ENCODE assay signal across 18 cellular contexts in the genomic region with DNA sequence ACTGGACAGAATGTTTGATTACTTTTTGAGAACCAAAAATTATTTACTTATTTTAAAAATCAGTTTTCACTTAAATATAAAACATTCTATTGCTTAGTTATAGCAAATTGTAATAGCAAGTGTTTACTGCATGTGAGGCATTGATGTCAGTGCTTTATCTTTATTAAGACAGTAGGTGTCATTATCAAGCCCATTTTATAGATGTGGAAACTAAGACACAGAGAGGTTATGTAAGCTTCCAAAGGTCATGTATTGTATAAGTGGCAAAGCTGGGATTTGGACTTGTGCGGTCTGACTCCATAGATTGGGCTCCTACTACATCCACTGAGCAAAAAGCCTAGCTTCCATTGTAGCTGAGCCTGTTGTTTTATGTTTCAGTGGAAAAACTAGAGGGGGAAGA. TPM values are rescaled to one million over a fixed set of nuclear protein-coding genes. Genes with fewer than 3 reads are reported as not detected.
DNase-seq lines count a peak whose midpoint lies in the region; ATAC-seq, FAIRE-seq and TF ChIP-seq lines count a peak whose summit lies in the region.
"Had no signal": no experiment of that assay in that cellular context is flagged by ENCODE, and none has a peak within 500 bp of the region (broad histone marks: within the 10 kb centered on the region; RNA-seq: fewer than 3 reads in every experiment).

No MANE protein-coding gene starts in this region.

- CTCF ChIA-PET in activated naive CD4-positive, alpha-beta T cell treated with anti-CD3 and anti-CD28 coated beads for 36 hours (lab: Charles Lee), result no interaction called here
- CTCF ChIA-PET in K562 (lab: Yijun Ruan, JAX; ENCODE audit: low intra/inter-chr PET ratio), result no interaction called here

- peaks cover 15% of the 10 kb centered on the region for H3K79me1 ChIP-seq in H9 (ENCODE audit: insufficient read depth, low read depth, low read length, poor library complexity, severe bottlenecking)

- H3K4me2 ChIP-seq in H9 (ENCODE audit: insufficient read depth, insufficient read length, low read length) (no peak overlapping the region), K562 (ENCODE audit: insufficient read depth, low read length) (no peak overlapping the region)
- H3K4me2 ChIP-seq: BLaER1 treated with 17β-estradiol and CSF1 and Interleukin-3, amounts not matched to agents 10 nM and 100 nM had no signal

- peak overlapping the region; percentile 2 for H3K27ac Mint-ChIP-seq in activated naive CD4-positive, alpha-beta T cell treated with anti-CD3 and anti-CD28 coated beads, Interleukin-2, amount 50 U/mL, for 24 hours
- no peak overlapping the region for H3K27ac Mint-ChIP-seq in activated naive CD4-positive, alpha-beta T cell treated with anti-CD3 and anti-CD28 coated beads for 36 hours
- H3K27ac Mint-ChIP-seq in H9, result peak overlapping the region in 2 of 3 experiments; percentile 9 to 17; a peak in 2 of 7 replicates
- H3K27ac Mint-ChIP-seq: B cell had no signal

- ATAC-seq in K562, result no peak
- ATAC-seq in GM18867 (IDR thresholded peaks at IDR 0.05; ENCODE audit: unreplicated experiment), result no peak

- no peak overlapping the region for H4K91ac ChIP-seq in H9 (ENCODE audit: insufficient read length, low read depth, low read length)

- H2BK5ac ChIP-seq in H9 (ENCODE audit: insufficient read length, low read length), result no peak overlapping the region

- peaks cover 70% of the 10 kb centered on the region for H3K36me3 ChIP-seq in K562 (ENCODE audit: control insufficient read depth, insufficient read depth, low read length)

- in situ Hi-C loops in K562 (cut with MboI), result no loop called here

- no peak for FAIRE-seq in K562 (lab: Jason Lieb, UNC)
- FAIRE-seq: D721Med, G401.6, GM12892, GM18507, H1 had no signal

- H2BK20ac ChIP-seq in H9 (ENCODE audit: low read depth, low read length, poor library complexity, severe bottlenecking), result no peak overlapping the region

- no peak overlapping the region for H3K4ac ChIP-seq in H9 (ENCODE audit: low read depth, low read length)

- H4K20me1 ChIP-seq in H9 (ENCODE audit: control insufficient read depth, insufficient read depth, insufficient read length), result no peaks in the 10 kb centered on the region
- no peaks in the 10 kb centered on the region for H4K20me1 ChIP-seq in K562 (replicated peaks; ENCODE audit: control insufficient read depth, insufficient read depth, low read length)
- H4K20me1 ChIP-seq: BLaER1 treated with 17β-estradiol and CSF1 and Interleukin-3, amounts not matched to agents 10 nM and 100 nM had no signal

- no TSS peak for BruUV-seq in K562 (replicated peaks; lab: Mats Ljungman, UMichigan)

- WGBS in H9 (ENCODE audit: extremely low coverage, insufficient read length, low lambda C conversion rate), result no CpG with 5 or more reads among the region's 1 CpG
- 75% methylated on average over 1 of the region's 1 CpG for WGBS in K562 (ENCODE audit: insufficient coverage, low coverage, missing lambda C conversion rate)

- no peak overlapping the region for H4K8ac ChIP-seq in H9 (replicated peaks; ENCODE audit: insufficient read length, low read depth, low read length)

- no peaks in the 10 kb centered on the region for H3K27me3 Mint-ChIP-seq in activated naive CD4-positive, alpha-beta T cell treated with anti-CD3 and anti-CD28 coated beads, Interleukin-2, amount 50 U/mL, for 24 hours
- H3K27me3 Mint-ChIP-seq in activated naive CD4-positive, alpha-beta T cell treated with anti-CD3 and anti-CD28 coated beads for 36 hours (ENCODE audit: low read depth), result no peaks in the 10 kb centered on the region
- peaks cover 2% of the 10 kb centered on the region; the same call in 1 of the 2 replicates for H3K27me3 Mint-ChIP-seq in H9 (ENCODE audit: low read depth)
- H3K27me3 Mint-ChIP-seq: B cell; CD8-positive, alpha-beta memory T cell had no signal

- H3K36me3 Mint-ChIP-seq in activated naive CD4-positive, alpha-beta T cell treated with anti-CD3 and anti-CD28 coated beads, Interleukin-2, amount 50 U/mL, for 24 hours, result peaks cover 33% of the 10 kb centered on the region
- peaks cover 44% of the 10 kb centered on the region for H3K36me3 Mint-ChIP-seq in activated naive CD4-positive, alpha-beta T cell treated with anti-CD3 and anti-CD28 coated beads for 36 hours (ENCODE audit: low read depth)
- H3K36me3 Mint-ChIP-seq in H9 (ENCODE audit: insufficient read depth in 1 of 3, low read depth in 3 of 3), result peaks cover 69 to 92% (median 91%) of the 10 kb centered on the region in 3 experiments

- TF ChIP-seq CTCF in H9 (conservative IDR thresholded peaks at IDR 0.05) (no peak), K562 (IDR thresholded peaks at IDR 0.05 in 2 of 3, conservative IDR thresholded peaks at IDR 0.05 in 1 of 3; ENCODE audit: insufficient read depth in 2 of 3, low read depth in 1 of 3, low read length in 3 of 3) (no peak)

- no peak overlapping the region for H2BK15ac ChIP-seq in H9 (ENCODE audit: low read depth, low read length)

- H3K27ac ChIP-seq in H9 (ENCODE audit: insufficient read length, low read depth, low read length), result no peak overlapping the region
- no peak overlapping the region for H3K27ac ChIP-seq in K562 (ENCODE audit: extremely low read depth, low read depth, low read length)
- H3K27ac ChIP-seq: BLaER1 treated with 17β-estradiol and CSF1 and Interleukin-3, amounts not matched to agents 10 nM and 100 nM had no signal

- no peak for DNase-seq in activated naive CD4-positive, alpha-beta T cell treated with anti-CD3 and anti-CD28 coated beads for 36 hours
- no peak for DNase-seq in H9
- no peak for DNase-seq in K562 (ENCODE audit: extremely low read depth in 1 of 4, low spot score in 3 of 4)
- no peak for DNase-seq in COLO668 (lab: John Stamatoyannopoulos, UW; ENCODE audit: unreplicated experiment)
- DNase-seq in NCI-H2227 treated with DMSO at 0.1 percent for 48 hours (lab: John Stamatoyannopoulos, UW), result no peak
- DNase-seq: Caco-2; CD8-positive, alpha-beta memory T cell had no signal

- H3K14ac ChIP-seq in H9 (ENCODE audit: insufficient read depth, low read length), result no peak overlapping the region

- H3K4me1 ChIP-seq in H9 (ENCODE audit: insufficient read depth, low read length), result no peaks in the 10 kb centered on the region
- H3K4me1 ChIP-seq in K562 (replicated peaks in 1 of 2; ENCODE audit: control insufficient read depth in 2 of 2, insufficient read depth in 2 of 2, low read length in 2 of 2), result no peaks in the 10 kb centered on the region; a peak in 1 of 5 replicates
- H3K4me1 ChIP-seq: Caco-2 had no signal

- POLR2A ChIA-PET in K562 (lab: Yijun Ruan, JAX), result interaction anchor here (1.3 to 1.5 kb wide), 3 partner anchors 9 to 13 kb away, joined by 3 to 6 read pairs (median 5); no protein-coding TSS in a partner anchor

- H3K18ac ChIP-seq in H9 (ENCODE audit: insufficient read length, low read depth, low read length), result no peak overlapping the region

- H4K5ac ChIP-seq in H9 (ENCODE audit: insufficient read length, low read depth, low read length), result no peak overlapping the region

- H2AFZ ChIP-seq in H9 (ENCODE audit: low read length), result no peak overlapping the region
- H2AFZ ChIP-seq in K562 (ENCODE audit: low read depth, low read length), result no peak overlapping the region

- no peak for TF ChIP-seq RAD21 in K562 (CRISPR knock-in tag; conservative IDR thresholded peaks at IDR 0.05 in 1 of 2, IDR thresholded peaks at IDR 0.05 in 1 of 2)

- no peak overlapping the region for H3K23ac ChIP-seq in H9 (ENCODE audit: insufficient read length, low read depth, low read length)

- H3T11ph ChIP-seq in H9 (ENCODE audit: low read length), result no peak overlapping the region

- H3K9me3 ChIP-seq in H9 (ENCODE audit: control insufficient read depth, low read depth, low read length) (no peaks in the 10 kb centered on the region), K562 (replicated peaks; ENCODE audit: control insufficient read depth, insufficient read depth, low read depth, low read length) (no peaks in the 10 kb centered on the region)
- H3K9me3 ChIP-seq: Caco-2 had no signal

- no peak overlapping the region for H2AK5ac ChIP-seq in H9 (ENCODE audit: insufficient read length, low read length)

- H2BK120ac ChIP-seq in H9 (ENCODE audit: low read depth, low read length, poor library complexity, severe bottlenecking), result no peak overlapping the region

- intact Hi-C loops in activated naive CD4-positive, alpha-beta T cell treated with anti-CD3 and anti-CD28 coated beads for 36 hours (cut with micrococcal nuclease), result no loop called here
- intact Hi-C loops in K562 (cut with micrococcal nuclease), result no loop called here

- H3K27me3 ChIP-seq in H9 (ENCODE audit: insufficient read depth, low read length) (no peaks in the 10 kb centered on the region), K562 (ENCODE audit: control insufficient read depth in 2 of 2, insufficient read depth in 2 of 2, low read length in 2 of 2) (no peaks in the 10 kb centered on the region)
- H3K27me3 ChIP-seq: BLaER1 treated with 17β-estradiol and CSF1 and Interleukin-3, amounts not matched to agents 10 nM and 100 nM had no signal

- H3K9me1 ChIP-seq in K562 (ENCODE audit: control insufficient read depth, insufficient read depth, low read length), result no peaks in the 10 kb centered on the region

- H2BK12ac ChIP-seq in H9 (ENCODE audit: insufficient read length, low read depth, low read length), result no peak overlapping the region

- H3K4me3 ChIP-seq in K562, result no peak overlapping the region
- H3K4me3 ChIP-seq: BLaER1 treated with 17β-estradiol and CSF1 and Interleukin-3, amounts not matched to agents 10 nM and 100 nM; HAP-1 had no signal

- TF ChIP-seq EP300 in K562 (IDR thresholded peaks at IDR 0.05; ENCODE audit: low read length), result no peak

- no peak for TF ChIP-seq POLR2A in K562 (conservative IDR thresholded peaks at IDR 0.05)

- H3K4me1 Mint-ChIP-seq in activated naive CD4-positive, alpha-beta T cell treated with anti-CD3 and anti-CD28 coated beads, Interleukin-2, amount 50 U/mL, for 24 hours, result peaks cover 23% of the 10 kb centered on the region
- H3K4me1 Mint-ChIP-seq in activated naive CD4-positive, alpha-beta T cell treated with anti-CD3 and anti-CD28 coated beads for 36 hours (ENCODE audit: low read depth), result peaks cover 4% of the 10 kb centered on the region
- H3K4me1 Mint-ChIP-seq in H9, result no peaks in the 10 kb centered on the region; a peak in 1 of 4 replicates

- H3K79me2 ChIP-seq in H9 (ENCODE audit: insufficient read depth, low read length) (peaks cover 38% of the 10 kb centered on the region; the same call in 1 of the 2 replicates), K562 (ENCODE audit: control insufficient read depth, insufficient read depth, low read length) (peaks cover 23% of the 10 kb centered on the region; the same call in 2 of the 3 replicates)

- H3K9me3 Mint-ChIP-seq in activated naive CD4-positive, alpha-beta T cell treated with anti-CD3 and anti-CD28 coated beads, Interleukin-2, amount 50 U/mL, for 24 hours, result no peaks in the 10 kb centered on the region
- peaks cover 4% of the 10 kb centered on the region for H3K9me3 Mint-ChIP-seq in activated naive CD4-positive, alpha-beta T cell treated with anti-CD3 and anti-CD28 coated beads for 36 hours
- H3K9me3 Mint-ChIP-seq in H9, result peaks cover 8 to 9% of the 10 kb centered on the region in 2 experiments

- no peak overlapping the region for H3K4me3 Mint-ChIP-seq in activated naive CD4-positive, alpha-beta T cell treated with anti-CD3 and anti-CD28 coated beads, Interleukin-2, amount 50 U/mL, for 24 hours
- H3K4me3 Mint-ChIP-seq in activated naive CD4-positive, alpha-beta T cell treated with anti-CD3 and anti-CD28 coated beads for 36 hours, result no peak overlapping the region
- H3K4me3 Mint-ChIP-seq in H9, result no peak overlapping the region
- H3K4me3 Mint-ChIP-seq: B cell; CD8-positive, alpha-beta memory T cell had no signal

- H3K56ac ChIP-seq in H9 (ENCODE audit: insufficient read length, low read depth, low read length), result no peak overlapping the region

- H3K9ac ChIP-seq in H9 (ENCODE audit: extremely low read depth, insufficient read length, low read length) (no peak overlapping the region), K562 (ENCODE audit: insufficient read depth in 1 of 2, low read depth in 2 of 2, low read length in 2 of 2) (no peak overlapping the region)
- H3K9ac ChIP-seq: BLaER1 treated with 17β-estradiol and CSF1 and Interleukin-3, amounts not matched to agents 10 nM and 100 nM had no signal

- no peaks in the 10 kb centered on the region for H3K23me2 ChIP-seq in H9 (ENCODE audit: insufficient read length, low read depth, low read length, poor library complexity, severe bottlenecking)

RNA-seq across cellular contexts. Expression of gene ZNF589, which starts 17.6 kb away (rescaled TPM):
- total RNA-seq in activated naive CD4-positive, alpha-beta T cell treated with anti-CD3 and anti-CD28 coated beads for 36 hours, result 10 to 100 TPM; 15.8 to 16.3 TPM
- total RNA-seq in H9 (2021) (86.0 and 88.2 TPM in 2 replicates), K562 (2014; rRNA removed) (13.9 and 17.6 TPM in 2 replicates), K562 (2014; rRNA removed; fragmentation: Illumina TruSeq; extraction: Trizol) (21.5 and 24.9 TPM in 2 replicates), K562 (2015; rRNA removed; fragmentation: Illumina TruSeq; extraction: Trizol) (20.1 and 20.8 TPM in 2 replicates), K562 (2021) (19.6 and 20.8 TPM in 2 replicates)
- 68.3 and 75.9 TPM in 2 replicates for total RNA-seq in K562 (2011; cell fraction: chromatin; rRNA removed; ENCODE audit: low replicate concordance)
- 29.9 and 35.9 TPM in 2 replicates for total RNA-seq in K562 (2011; cell fraction: nucleolus; rRNA removed)
- total RNA-seq in K562 (2011; cell fraction: nucleoplasm; rRNA removed), result 57.4 and 74.4 TPM in 2 replicates
- polyA plus RNA-seq in K562 (2011; rRNA removed) (26.7 and 28.8 TPM in 2 replicates), K562 (2014; fragmentation: Illumina TruSeq; extraction: Trizol) (24.1 and 25.1 TPM in 2 replicates), K562 (2014; fragmentation: Nextera tagmentation; extraction: Ambion mirVana) (10 to 100 TPM in 1 of 2 experiments, 1 to 10 TPM in 1; 4.2 to 17.6 TPM), K562 (2014; rRNA removed) (23.2 and 23.9 TPM in 2 replicates)
- polyA plus RNA-seq in K562 (2011; cell fraction: cytosol; rRNA removed), result 11.3 and 20.8 TPM in 2 replicates
- polyA plus RNA-seq in K562 (2011; cell fraction: nucleus; rRNA removed), result 78.0 and 81.2 TPM in 2 replicates
- polyA plus RNA-seq in K562 (2012), result 14.2 and 16.5 TPM in 2 replicates
- 24.3 and 27.1 TPM in 2 replicates for polyA minus RNA-seq in K562 (2011; rRNA and poly(A)+ RNA removed)
- 6.6 and 7.7 TPM in 2 replicates for polyA minus RNA-seq in K562 (2011; cell fraction: cytosol; rRNA and poly(A)+ RNA removed)
- 12.9 and 19.1 TPM in 2 replicates for polyA minus RNA-seq in K562 (2011; cell fraction: nucleus; rRNA and poly(A)+ RNA removed)

RNA-seq across cellular contexts. Expression of gene CAMP, which starts 35.2 kb away (rescaled TPM):
- total RNA-seq in activated naive CD4-positive, alpha-beta T cell treated with anti-CD3 and anti-CD28 coated beads for 36 hours, result not detected
- total RNA-seq in H9 (2021), result not detected in 2 replicates
- total RNA-seq in K562 (2011; cell fraction: chromatin; rRNA removed; ENCODE audit: low replicate concordance), result not detected in 2 replicates
- not detected in 2 replicates for total RNA-seq in K562 (2011; cell fraction: nucleolus; rRNA removed)
- not detected in 2 replicates for total RNA-seq in K562 (2011; cell fraction: nucleoplasm; rRNA removed)
- 0.29 TPM in 1 of 2 replicates, not detected in the other for total RNA-seq in K562 (2014; rRNA removed)
- not detected in 2 replicates for total RNA-seq in K562 (2014; rRNA removed; fragmentation: Illumina TruSeq; extraction: Trizol)
- total RNA-seq in K562 (2015; rRNA removed; fragmentation: Illumina TruSeq; extraction: Trizol), result not detected in 2 replicates
- 0.22 TPM in 1 of 2 replicates, not detected in the other for total RNA-seq in K562 (2021)
- not detected in 2 replicates for polyA plus RNA-seq in K562 (2011; rRNA removed)
- polyA plus RNA-seq in K562 (2011; cell fraction: cytosol; rRNA removed), result not detected in 2 replicates
- polyA plus RNA-seq in K562 (2011; cell fraction: nucleus; rRNA removed), result not detected in 2 replicates
- polyA plus RNA-seq in K562 (2012), result not detected in 2 replicates
- polyA plus RNA-seq in K562 (2014; fragmentation: Illumina TruSeq; extraction: Trizol), result not detected in 2 replicates
- polyA plus RNA-seq in K562 (2014; fragmentation: Nextera tagmentation; extraction: Ambion mirVana), result not detected
- not detected in 2 replicates for polyA plus RNA-seq in K562 (2014; rRNA removed)
- polyA minus RNA-seq in K562 (2011; rRNA and poly(A)+ RNA removed), result not detected in 2 replicates
- not detected in 2 replicates for polyA minus RNA-seq in K562 (2011; cell fraction: cytosol; rRNA and poly(A)+ RNA removed)
- polyA minus RNA-seq in K562 (2011; cell fraction: nucleus; rRNA and poly(A)+ RNA removed), result not detected in 2 replicates
- total RNA-seq: A172; B cell; Caco-2; CD8-positive, alpha-beta memory T cell; H1 had no signal
- polyA plus RNA-seq: CD8-positive, alpha-beta memory T cell; H1 had no signal

RNA-seq across cellular contexts. Expression of gene NME6, which starts 42.6 kb away (rescaled TPM):
- 10 to 100 TPM; 17.7 to 24.4 TPM for total RNA-seq in activated naive CD4-positive, alpha-beta T cell treated with anti-CD3 and anti-CD28 coated beads for 36 hours
- total RNA-seq in H9 (2021), result 19.2 and 22.0 TPM in 2 replicates
- total RNA-seq in K562 (2011; cell fraction: chromatin; rRNA removed; ENCODE audit: low replicate concordance), result 38.1 and 39.6 TPM in 2 replicates
- 20.5 and 24.2 TPM in 2 replicates for total RNA-seq in K562 (2011; cell fraction: nucleolus; rRNA removed)
- 39.3 and 53.9 TPM in 2 replicates for total RNA-seq in K562 (2011; cell fraction: nucleoplasm; rRNA removed)
- 22.5 and 27.2 TPM in 2 replicates for total RNA-seq in K562 (2014; rRNA removed)
- total RNA-seq in K562 (2014; rRNA removed; fragmentation: Illumina TruSeq; extraction: Trizol), result 24.5 and 26.5 TPM in 2 replicates
- total RNA-seq in K562 (2015; rRNA removed; fragmentation: Illumina TruSeq; extraction: Trizol), result 32.9 and 35.0 TPM in 2 replicates
- total RNA-seq in K562 (2021), result 23.2 and 24.3 TPM in 2 replicates
- polyA plus RNA-seq in K562 (2011; rRNA removed), result 33.1 and 33.3 TPM in 2 replicates
- 43.2 and 63.3 TPM in 2 replicates for polyA plus RNA-seq in K562 (2011; cell fraction: cytosol; rRNA removed)
- polyA plus RNA-seq in K562 (2011; cell fraction: nucleus; rRNA removed), result 11.4 and 15.4 TPM in 2 replicates
- polyA plus RNA-seq in K562 (2012), result 21.8 and 25.1 TPM in 2 replicates
- 36.2 and 42.0 TPM in 2 replicates for polyA plus RNA-seq in K562 (2014; fragmentation: Illumina TruSeq; extraction: Trizol)
- 10 to 100 TPM; 66.8 to 80.0 TPM for polyA plus RNA-seq in K562 (2014; fragmentation: Nextera tagmentation; extraction: Ambion mirVana)
- polyA plus RNA-seq in K562 (2014; rRNA removed), result 27.3 and 31.0 TPM in 2 replicates
- 27.7 TPM in 2 replicates for polyA minus RNA-seq in K562 (2011; rRNA and poly(A)+ RNA removed)
- 12.4 and 16.1 TPM in 2 replicates for polyA minus RNA-seq in K562 (2011; cell fraction: cytosol; rRNA and poly(A)+ RNA removed)
- 8.1 and 13.0 TPM in 2 replicates for polyA minus RNA-seq in K562 (2011; cell fraction: nucleus; rRNA and poly(A)+ RNA removed)
